Comparison of ENCODE assay signal across 9 cellular contexts in the genomic region with DNA sequence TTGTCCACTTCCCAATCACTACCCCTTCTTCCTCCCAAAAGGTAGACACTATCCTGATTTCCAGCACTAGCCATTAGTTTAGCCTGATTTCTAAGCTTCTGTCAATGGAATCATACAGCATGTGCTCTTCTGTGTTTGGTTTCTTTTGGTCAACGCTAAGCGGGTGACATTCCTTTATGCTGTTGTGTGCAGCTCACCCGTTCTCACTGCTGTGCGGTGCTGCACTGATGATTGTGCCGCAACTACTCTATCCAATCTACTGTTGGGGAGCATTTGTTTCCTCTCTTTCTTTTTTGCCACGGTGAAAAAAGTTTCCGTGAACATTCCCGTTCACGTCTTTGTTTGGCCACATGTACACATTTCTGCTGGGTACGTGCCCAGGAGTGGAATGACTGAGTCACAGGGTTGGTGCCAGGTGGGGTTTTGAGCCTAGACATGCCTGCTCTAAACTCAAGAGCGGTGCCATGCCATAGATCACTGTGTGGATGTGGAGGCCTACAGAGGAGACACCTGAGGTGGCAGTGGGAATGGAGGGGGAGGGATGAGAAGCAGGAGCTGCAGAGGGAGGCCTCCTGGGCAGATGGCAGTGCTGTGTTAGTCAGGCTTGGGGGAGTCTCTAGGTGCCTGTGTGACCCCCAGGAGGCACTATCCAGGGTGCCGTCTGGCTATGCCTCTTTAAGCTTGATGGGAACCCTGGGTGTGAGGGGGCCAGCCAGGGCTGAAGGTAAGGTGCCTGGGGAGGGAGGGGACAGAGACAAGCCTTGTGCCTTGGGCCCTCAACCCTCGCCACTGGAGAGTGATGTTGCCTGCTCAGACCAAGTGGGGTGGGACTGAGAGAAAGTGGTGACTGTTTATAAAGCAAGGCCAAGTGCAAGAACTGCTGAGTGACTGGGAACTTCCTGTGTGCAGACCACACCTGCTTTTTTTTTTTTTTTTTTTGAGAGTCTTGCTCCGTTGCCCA. TPM values are rescaled to one million over a fixed set of nuclear protein-coding genes. Genes with fewer than 3 reads are reported as not detected.
DNase-seq lines count a peak whose midpoint lies in the region; ATAC-seq and TF ChIP-seq lines count a peak whose summit lies in the region.
"Had no signal": no experiment of that assay in that cellular context is flagged by ENCODE, and none has a peak within 500 bp of the region (broad histone marks: within the 10 kb centered on the region; RNA-seq: fewer than 3 reads in every experiment).

No MANE protein-coding gene starts in this region.

- peaks cover 5% of the 10 kb centered on the region for H3K4me1 Mint-ChIP-seq in activated T-helper 17 cell treated with anti-CD3 and anti-CD28 coated beads, Interleukin-2, amount 50 U/mL, for 72 hours
- H3K4me1 Mint-ChIP-seq in progenitor cell of endocrine pancreas (ENCODE audit: low read depth) (peaks cover 7% of the 10 kb centered on the region), endothelial cell (ENCODE audit: unreplicated experiment) (no peaks in the 10 kb centered on the region)

- TF ChIP-seq CTCF in progenitor cell of endocrine pancreas (IDR thresholded peaks at IDR 0.05; ENCODE audit: unreplicated experiment) (no peak), endothelial cell (IDR thresholded peaks at IDR 0.05; ENCODE audit: unreplicated experiment) (no peak)

- H3K9me3 Mint-ChIP-seq in activated T-helper 17 cell treated with anti-CD3 and anti-CD28 coated beads, Interleukin-2, amount 50 U/mL, for 72 hours = no peaks in the 10 kb centered on the region
- H3K9me3 Mint-ChIP-seq in progenitor cell of endocrine pancreas (ENCODE audit: low read depth) (no peaks in the 10 kb centered on the region), endothelial cell (ENCODE audit: unreplicated experiment) (no peaks in the 10 kb centered on the region)
- H3K9me3 Mint-ChIP-seq: nephron had no signal

- DNase-seq in progenitor cell of endocrine pancreas (ENCODE audit: low spot score, unreplicated experiment) = no peak
- no peak for DNase-seq in D341Med (ENCODE audit: low spot score)
- DNase-seq in AG08396 (ENCODE audit: low spot score) = no peak
- DNase-seq in NCI-H345 (lab: John Stamatoyannopoulos, UW) = no peak
- no peak for DNase-seq in endothelial cell (ENCODE audit: low spot score)

- H3K4me3 Mint-ChIP-seq in activated T-helper 17 cell treated with anti-CD3 and anti-CD28 coated beads, Interleukin-2, amount 50 U/mL, for 72 hours = no peak overlapping the region
- H3K4me3 Mint-ChIP-seq in progenitor cell of endocrine pancreas (ENCODE audit: low read depth) (no peak overlapping the region), endothelial cell (ENCODE audit: unreplicated experiment) (no peak overlapping the region)
- H3K4me3 Mint-ChIP-seq: nephron had no signal

- peaks cover 17% of the 10 kb centered on the region for H3K27me3 Mint-ChIP-seq in activated T-helper 17 cell treated with anti-CD3 and anti-CD28 coated beads, Interleukin-2, amount 50 U/mL, for 72 hours
- H3K27me3 Mint-ChIP-seq in progenitor cell of endocrine pancreas (peaks cover 23% of the 10 kb centered on the region), endothelial cell (ENCODE audit: unreplicated experiment) (peaks cover 9% of the 10 kb centered on the region)

- ATAC-seq in GM19438 (IDR thresholded peaks at IDR 0.05; ENCODE audit: low read depth, unreplicated experiment) = peak; percentile 91
- peak; percentile 62 for ATAC-seq in HG03139 (IDR thresholded peaks at IDR 0.05; ENCODE audit: unreplicated experiment)
- peak; percentile 44 for ATAC-seq in activated T-helper 17 cell treated with anti-CD3 and anti-CD28 coated beads, Interleukin-2, amount 50 U/mL, for 72 hours (replicated peaks)

- no peaks in the 10 kb centered on the region for H3K36me3 Mint-ChIP-seq in activated T-helper 17 cell treated with anti-CD3 and anti-CD28 coated beads, Interleukin-2, amount 50 U/mL, for 72 hours (ENCODE audit: low read depth)
- H3K36me3 Mint-ChIP-seq in progenitor cell of endocrine pancreas (ENCODE audit: insufficient read depth) (no peaks in the 10 kb centered on the region), endothelial cell (ENCODE audit: low read depth, unreplicated experiment) (no peaks in the 10 kb centered on the region)

- H3K27ac Mint-ChIP-seq in activated T-helper 17 cell treated with anti-CD3 and anti-CD28 coated beads, Interleukin-2, amount 50 U/mL, for 72 hours = peak overlapping the region; percentile 26
- H3K27ac Mint-ChIP-seq in progenitor cell of endocrine pancreas = peak overlapping the region; percentile 95
- no peak overlapping the region for H3K27ac Mint-ChIP-seq in endothelial cell (ENCODE audit: unreplicated experiment)

RNA-seq across cellular contexts. Expression of gene ANKRD33B, which starts 11.4 kb away (rescaled TPM):
- 10 to 100 TPM in 1 of 2 donors, 1 to 10 TPM in 1; 7.8 to 12.2 TPM for total RNA-seq in activated T-helper 17 cell treated with anti-CD3 and anti-CD28 coated beads, Interleukin-2, amount 50 U/mL, for 72 hours
- total RNA-seq in progenitor cell of endocrine pancreas (2.1 and 3.3 TPM in 2 replicates), endothelial cell (ENCODE audit: unreplicated experiment) (7.0 TPM)
